In the genomic region with DNA sequence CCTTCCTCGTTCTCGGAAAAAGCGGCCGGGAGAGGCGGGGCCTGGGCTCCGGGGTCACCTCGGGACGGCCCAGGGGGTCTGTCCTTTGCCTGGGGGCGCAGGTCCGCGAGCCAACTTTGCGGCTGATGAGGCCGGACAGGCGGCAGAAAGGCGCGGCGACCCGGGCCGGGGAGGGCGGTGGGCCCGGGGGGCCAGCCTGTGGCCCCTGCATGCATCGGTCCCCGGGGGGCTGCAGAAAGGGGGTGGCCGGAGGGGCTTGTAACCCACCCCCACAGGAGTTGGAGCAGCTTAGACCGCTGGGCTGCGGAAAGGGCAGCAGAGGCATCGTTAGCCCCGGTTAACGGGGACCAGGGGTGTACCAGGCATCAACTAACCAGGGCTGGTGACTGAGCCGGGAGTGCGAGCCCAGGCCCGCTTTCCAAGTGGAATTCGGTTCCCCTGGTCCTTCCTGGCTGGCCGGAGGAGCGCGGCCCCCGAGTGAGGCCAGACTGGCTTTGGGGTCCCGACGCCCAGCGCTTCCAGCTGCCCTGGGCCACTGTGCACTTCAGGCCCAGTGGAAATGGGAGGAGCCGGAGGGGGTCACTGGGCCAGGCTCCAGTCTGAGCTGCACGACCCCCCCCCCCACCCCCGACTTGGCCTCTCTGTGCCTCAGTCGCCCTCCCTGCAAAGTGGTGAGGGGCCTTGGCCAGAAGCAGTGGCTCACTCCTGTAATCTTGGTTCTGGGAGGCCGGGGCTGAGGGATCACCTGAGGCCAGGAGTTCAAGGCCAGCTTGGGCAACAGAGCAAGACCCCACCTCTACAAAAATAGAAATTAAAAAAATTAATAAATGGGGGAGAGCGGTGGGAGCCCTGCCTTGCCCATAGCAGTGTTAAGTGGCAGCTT, we compare ENCODE assay signal across 9 cellular contexts. TPM values are rescaled to one million over a fixed set of nuclear protein-coding genes. Genes with fewer than 3 reads are reported as not detected.
DNase-seq lines count a peak whose midpoint lies in the region; ATAC-seq and TF ChIP-seq lines count a peak whose summit lies in the region.
"Had no signal": no experiment of that assay in that cellular context is flagged by ENCODE, and none has a peak within 500 bp of the region (broad histone marks: within the 10 kb centered on the region; RNA-seq: fewer than 3 reads in every experiment).

No MANE protein-coding gene starts in this region.

- H3K9me3 ChIP-seq in right lobe of liver: no peaks in the 10 kb centered on the region

- ATAC-seq in right lobe of liver: peak; percentile 39 to 55 (median 46)

- peak; percentile 4 for DNase-seq in NCI-H510A treated with DMSO at 0.1 percent for 48 hours (lab: John Stamatoyannopoulos, UW)
- DNase-seq in NCI-H510A (lab: John Stamatoyannopoulos, UW): no peak
- DNase-seq in choroid plexus epithelial cell (ENCODE audit: low read depth): peak; percentile 5
- DNase-seq in right lobe of liver: no peak
- no peak for DNase-seq in NCI-H2171 treated with DMSO at 0.1 percent for 48 hours (lab: John Stamatoyannopoulos, UW)
- DNase-seq in GM20000 (ENCODE audit: low spot score): no peak
- no peak for DNase-seq in activated T-helper 2 cell treated with anti-CD3 and anti-CD28 coated beads, Interferon-gamma antibody, Interleukin-2, Interleukin-4, amounts not matched to agents 10 μg/mL and 5 μg/mL and 100 μg/mL, durations not matched to agents 14 hours and 24 hours and 36 hours (ENCODE audit: low spot score)
- DNase-seq: NCI-H187 treated with DMSO at 0.1 percent for 48 hours had no signal

- H3K36me3 ChIP-seq in right lobe of liver (no peaks in the 10 kb centered on the region), urinary bladder (ENCODE audit: insufficient read depth) (no peaks in the 10 kb centered on the region)

- H3K4me3 ChIP-seq in choroid plexus epithelial cell (ENCODE audit: low read depth, low read length) (no peak overlapping the region), right lobe of liver (peak overlapping the region; percentile 35 to 51 (median 39)), urinary bladder (ENCODE audit: low read depth, low read length) (peak overlapping the region; percentile 61)

- no peaks in the 10 kb centered on the region for H3K27me3 ChIP-seq in right lobe of liver

- intact Hi-C loops in right lobe of liver (cut with DNase I): no loop called here
- intact Hi-C loops in activated T-helper 2 cell treated with anti-CD3 and anti-CD28 coated beads, Interferon-gamma antibody, Interleukin-2, Interleukin-4, amounts not matched to agents 10 μg/mL and 5 μg/mL and 100 μg/mL, durations not matched to agents 14 hours and 24 hours and 36 hours (cut with micrococcal nuclease): no loop called here

- no peak for TF ChIP-seq POLR2A in right lobe of liver (IDR thresholded peaks at IDR 0.05)

- TF ChIP-seq CTCF in choroid plexus epithelial cell (conservative IDR thresholded peaks at IDR 0.05; ENCODE audit: low read depth, low read length): no peak
- TF ChIP-seq CTCF in right lobe of liver (IDR thresholded peaks at IDR 0.05): no peak
- no peak for TF ChIP-seq CTCF in GM20000 (IDR thresholded peaks at IDR 0.05; ENCODE audit: extremely low read depth, missing control alignments)

- H3K4me1 ChIP-seq in right lobe of liver (peaks cover 0 to 14% (median 0%) of the 10 kb centered on the region in 4 donors), urinary bladder (ENCODE audit: insufficient read depth) (no peaks in the 10 kb centered on the region)

- WGBS in right lobe of liver (ENCODE audit: insufficient coverage, low coverage, low lambda C conversion rate, missing lambda C conversion rate): 3% methylated on average over 14 of the region's 46 CpGs
- 13% methylated on average over 46 of the region's 46 CpGs for WGBS in urinary bladder

- H3K4me1 Mint-ChIP-seq in activated T-helper 2 cell treated with anti-CD3 and anti-CD28 coated beads, Interferon-gamma antibody, Interleukin-2, Interleukin-4, amounts not matched to agents 10 μg/mL and 5 μg/mL and 100 μg/mL, durations not matched to agents 14 hours and 24 hours and 36 hours (ENCODE audit: low read depth): no peaks in the 10 kb centered on the region

- H3K27me3 Mint-ChIP-seq in activated T-helper 2 cell treated with anti-CD3 and anti-CD28 coated beads, Interferon-gamma antibody, Interleukin-2, Interleukin-4, amounts not matched to agents 10 μg/mL and 5 μg/mL and 100 μg/mL, durations not matched to agents 14 hours and 24 hours and 36 hours (ENCODE audit: low read depth): peaks cover 13% of the 10 kb centered on the region

- no peak overlapping the region for H3K27ac Mint-ChIP-seq in activated T-helper 2 cell treated with anti-CD3 and anti-CD28 coated beads, Interferon-gamma antibody, Interleukin-2, Interleukin-4, amounts not matched to agents 10 μg/mL and 5 μg/mL and 100 μg/mL, durations not matched to agents 14 hours and 24 hours and 36 hours

- no peak overlapping the region for H3K4me3 Mint-ChIP-seq in activated T-helper 2 cell treated with anti-CD3 and anti-CD28 coated beads, Interferon-gamma antibody, Interleukin-2, Interleukin-4, amounts not matched to agents 10 μg/mL and 5 μg/mL and 100 μg/mL, durations not matched to agents 14 hours and 24 hours and 36 hours (ENCODE audit: low read depth)

- H3K9me3 Mint-ChIP-seq in activated T-helper 2 cell treated with anti-CD3 and anti-CD28 coated beads, Interferon-gamma antibody, Interleukin-2, Interleukin-4, amounts not matched to agents 10 μg/mL and 5 μg/mL and 100 μg/mL, durations not matched to agents 14 hours and 24 hours and 36 hours: no peaks in the 10 kb centered on the region

- H3K27ac ChIP-seq in right lobe of liver: no peak overlapping the region
- H3K27ac ChIP-seq in urinary bladder (ENCODE audit: low read depth): no peak overlapping the region

- no peaks in the 10 kb centered on the region for H3K36me3 Mint-ChIP-seq in activated T-helper 2 cell treated with anti-CD3 and anti-CD28 coated beads, Interferon-gamma antibody, Interleukin-2, Interleukin-4, amounts not matched to agents 10 μg/mL and 5 μg/mL and 100 μg/mL, durations not matched to agents 14 hours and 24 hours and 36 hours (ENCODE audit: low read depth)

RNA-seq across cellular contexts. Expression of a gene that starts 0.9 kb away (rescaled TPM):
- total RNA-seq in right lobe of liver: 1 to 10 TPM; 1.5 to 7.7 (median 3.9) TPM
- total RNA-seq in urinary bladder: 2.7 TPM
- 3.6 TPM for polyA plus RNA-seq in urinary bladder
- total RNA-seq in activated T-helper 2 cell treated with anti-CD3 and anti-CD28 coated beads, Interferon-gamma antibody, Interleukin-2, Interleukin-4, amounts not matched to agents 10 μg/mL and 5 μg/mL and 100 μg/mL, durations not matched to agents 14 hours and 24 hours and 36 hours: 0.73 and 1.7 TPM in 2 replicates

Comparison
In these comparisons a context has a peak if more than half of its experiments do, and no peak if none do; other contexts are left out.
1. DNase-seq: peak in NCI-H510A treated with DMSO at 0.1 percent for 48 hours (single experiment) and choroid plexus epithelial cell (single experiment); none in NCI-H510A (single experiment), right lobe of liver (0 of 3), NCI-H2171 treated with DMSO at 0.1 percent for 48 hours (single experiment), GM20000 (single experiment) and activated T-helper 2 cell treated with anti-CD3 and anti-CD28 coated beads, Interferon-gamma antibody, Interleukin-2, Interleukin-4, amounts not matched to agents 10 μg/mL and 5 μg/mL and 100 μg/mL, durations not matched to agents 14 hours and 24 hours and 36 hours (single experiment).